Comparison of ENCODE assay signal across 27 cellular contexts in the genomic region with DNA sequence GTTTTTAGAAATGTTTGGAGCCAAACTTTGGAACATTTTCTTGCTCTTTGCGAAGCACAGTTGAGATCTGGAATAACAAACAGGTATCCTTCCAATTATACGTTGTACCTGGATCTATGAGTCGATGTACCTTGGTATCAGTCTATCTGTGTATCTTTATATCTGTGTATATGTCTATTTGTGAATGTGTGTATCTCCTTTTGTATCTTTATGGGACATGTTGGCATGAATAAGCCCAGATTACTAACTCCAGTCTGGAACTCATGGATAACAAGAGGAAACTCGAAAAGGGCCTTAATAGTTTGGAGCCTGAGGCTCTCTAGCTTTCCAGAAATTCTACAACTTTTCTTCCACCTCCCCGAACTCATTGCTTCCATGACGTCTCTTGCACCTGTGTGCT.
"Had no signal": no experiment of that assay in that cellular context is flagged by ENCODE, and none has a peak within 500 bp of the region (broad histone marks: within the 10 kb centered on the region; RNA-seq: fewer than 3 reads in every experiment).

No MANE protein-coding gene starts in this region.

- H3K27ac ChIP-seq: KMS-11, VCaP had no signal

- H3K4me3 Mint-ChIP-seq: activated CD4-positive, alpha-beta memory T cell treated with anti-CD3 and anti-CD28 coated beads, Interleukin-2, amount 10 ng/mL, durations not matched to agents 7 days and 5 days; activated CD4-positive, alpha-beta T cell treated with anti-CD3 and anti-CD28 coated beads for 36 hours; activated naive CD4-positive, alpha-beta T cell treated with anti-CD3 and anti-CD28 coated beads for 36 hours; activated naive CD8-positive, alpha-beta T cell; activated T-helper 17 cell treated with anti-CD3 and anti-CD28 coated beads, Interleukin-2, amount 50 U/mL, for 72 hours; brain; T-helper 17 cell had no signal

- H3K27me3 Mint-ChIP-seq: activated CD4-positive, alpha-beta memory T cell treated with anti-CD3 and anti-CD28 coated beads, Interleukin-2, amount 10 ng/mL, durations not matched to agents 7 days and 5 days; activated CD4-positive, alpha-beta T cell treated with anti-CD3 and anti-CD28 coated beads for 36 hours; activated naive CD8-positive, alpha-beta T cell; brain; T-helper 17 cell had no signal

- H3K4me1 Mint-ChIP-seq: activated CD4-positive, alpha-beta memory T cell treated with anti-CD3 and anti-CD28 coated beads, Interleukin-2, amount 10 ng/mL, durations not matched to agents 7 days and 5 days; activated T-helper 17 cell treated with anti-CD3 and anti-CD28 coated beads, Interleukin-2, amount 50 U/mL, for 72 hours had no signal

- H3K36me3 ChIP-seq: MG63 had no signal

- H3K36me3 Mint-ChIP-seq: brain had no signal

- H3K27me3 ChIP-seq: MG63 had no signal

- H3K27ac Mint-ChIP-seq: activated CD4-positive, alpha-beta memory T cell treated with anti-CD3 and anti-CD28 coated beads, Interleukin-2, amount 10 ng/mL, durations not matched to agents 7 days and 5 days; activated CD4-positive, alpha-beta T cell treated with anti-CD3 and anti-CD28 coated beads for 36 hours; activated naive CD4-positive, alpha-beta T cell treated with anti-CD3 and anti-CD28 coated beads for 36 hours; activated naive CD8-positive, alpha-beta T cell; activated T-helper 17 cell treated with anti-CD3 and anti-CD28 coated beads, Interleukin-2, amount 50 U/mL, for 72 hours; brain; T-helper 17 cell had no signal

- ATAC-seq: activated CD4-positive, alpha-beta T cell treated with anti-CD3 and anti-CD28 coated beads for 36 hours; activated T-helper 17 cell treated with anti-CD3 and anti-CD28 coated beads, Interleukin-2, amount 50 U/mL, for 72 hours; T-helper 17 cell had no signal

- DNase-seq: activated CD4-positive, alpha-beta memory T cell treated with anti-CD3 and anti-CD28 coated beads, Interleukin-2, amount 10 ng/mL, durations not matched to agents 7 days and 5 days; activated CD4-positive, alpha-beta T cell treated with anti-CD3 and anti-CD28 coated beads for 36 hours; activated CD4-positive, alpha-beta T cell treated with anti-CD3 and anti-CD28 coated beads, Interleukin-2, amount 50 U/mL, for 1 hour; activated CD4-positive, CD25-positive, alpha-beta regulatory T cell; activated gamma-delta T cell; activated naive CD4-positive, alpha-beta T cell treated with anti-CD3 and anti-CD28 coated beads for 36 hours; activated T-cell treated with anti-CD3 and anti-CD28 coated beads for 4 hours; activated T-cell treated with anti-CD3 and anti-CD28 coated beads, Interleukin-2, amount 50 U/mL, for 48 hours; amygdala; MG63; MV-4-11; NCI-H1092 treated with DMSO at 0.1 percent for 48 hours; NCI-H1417 treated with DMSO at 0.1 percent for 48 hours; NCI-H1694; NCI-H2029; NCI-H2107; NCI-H2171 treated with DMSO at 0.1 percent for 48 hours; NCI-H510A treated with DMSO at 0.1 percent for 48 hours; SIG-M5; T-helper 17 cell; T-helper 9 cell had no signal

- FAIRE-seq: astrocyte had no signal

- H3K4me3 ChIP-seq: MG63 had no signal
